In genomic region chr12:72288436-72288835, GRCh38 we compare ENCODE assay signal across 25 cellular contexts. TPM values are rescaled to one million over a fixed set of nuclear protein-coding genes. Genes with fewer than 3 reads are reported as not detected.
"Had no signal": no experiment of that assay in that cellular context is flagged by ENCODE, and none has a peak within 500 bp of the region (broad histone marks: within the 10 kb centered on the region; RNA-seq: fewer than 3 reads in every experiment).

No MANE protein-coding gene starts in this region.

- FAIRE-seq: colon, endothelial cell of umbilical vein, frontal cortex, islet of Langerhans, keratinocyte had no signal

- DNase-seq: dermis blood vessel endothelial cell; dorsolateral prefrontal cortex; effector CD4-positive, alpha-beta T cell; effector memory CD4-positive, alpha-beta T cell; foreskin keratinocyte; heart left ventricle; left colon; left lung; left ventricle myocardium superior; lower lobe of right lung; mesenchymal stem cell; mucosa of descending colon; naive B cell had no signal

- H3K4me1 Mint-ChIP-seq: mesothelial cell of epicardium, naive B cell had no signal

- H3K9me3 ChIP-seq: esophagus muscularis mucosa, gastroesophageal sphincter, heart left ventricle, left lung, lower lobe of right lung, mucosa of descending colon had no signal

- H3K4me2 ChIP-seq: hepatocyte had no signal

- H3K27ac ChIP-seq: coronary artery, dorsolateral prefrontal cortex, esophagus muscularis mucosa, foreskin keratinocyte, gastroesophageal sphincter, heart left ventricle, hepatocyte, left lung, lower lobe of right lung had no signal

- H3K27ac Mint-ChIP-seq: mesothelial cell of epicardium, naive B cell had no signal

- H2AFZ ChIP-seq: hepatocyte had no signal

- H3K36me3 ChIP-seq: esophagus muscularis mucosa, gastroesophageal sphincter, heart left ventricle, left lung, lower lobe of right lung had no signal

- H3K4me3 Mint-ChIP-seq: mesothelial cell of epicardium, naive B cell had no signal

- H3K4me3 ChIP-seq: coronary artery, dorsolateral prefrontal cortex, esophagus muscularis mucosa, gastroesophageal sphincter, heart left ventricle, hepatocyte, left lung, lower lobe of right lung, mucosa of descending colon had no signal

- H3K27me3 ChIP-seq: dorsolateral prefrontal cortex, esophagus muscularis mucosa, foreskin keratinocyte, gastroesophageal sphincter, heart left ventricle, hepatocyte, left lung had no signal

- H3K4me1 ChIP-seq: esophagus muscularis mucosa, gastroesophageal sphincter, heart left ventricle, left lung, lower lobe of right lung had no signal

- ATAC-seq: foreskin keratinocyte, gastroesophageal sphincter, heart left ventricle, left colon, left lung, left ventricle myocardium superior, lower lobe of right lung, mucosa of descending colon had no signal

- H3K36me3 Mint-ChIP-seq: mesothelial cell of epicardium had no signal

- H3K27me3 Mint-ChIP-seq: naive B cell had no signal

RNA-seq across cellular contexts. Expression of gene TRHDE, which starts 16.3 kb away (rescaled TPM):
- total RNA-seq: endothelial cell of umbilical vein, lung microvascular endothelial cell, myocyte had no signal
- polyA plus RNA-seq: endothelial cell of umbilical vein had no signal
